ENCODE assay signal across 35 cellular contexts in genomic region chr3:17562845-17563244, GRCh38.
"Had no signal": no experiment of that assay in that cellular context is flagged by ENCODE, and none has a peak within 500 bp of the region (broad histone marks: within the 10 kb centered on the region; RNA-seq: fewer than 3 reads in every experiment).

No MANE protein-coding gene starts in this region.

- DNase-seq: Karpas-422, Kasumi-1, MG63, MM.1S, MV-4-11, NCI-H1048, NCI-H1092, NCI-H1092 treated with DMSO at 0.1 percent for 48 hours, NCI-H1105, NCI-H1105 treated with DMSO at 0.1 percent for 48 hours, NCI-H1417, NCI-H1417 treated with DMSO at 0.1 percent for 48 hours, NCI-H1436, NCI-H1436 treated with DMSO at 0.1 percent for 48 hours, NCI-H146, NCI-H1694, NCI-H1694 treated with DMSO at 0.1 percent for 48 hours, NCI-H187, NCI-H187 treated with DMSO at 0.1 percent for 48 hours, NCI-H1930, NCI-H2029, NCI-H2029 treated with DMSO at 0.1 percent for 48 hours, NCI-H2081, NCI-H2081 treated with DMSO at 0.1 percent for 48 hours, NCI-H2107, NCI-H2171, NCI-H2171 treated with DMSO at 0.1 percent for 48 hours, NCI-H2227 treated with DMSO at 0.1 percent for 48 hours, NCI-H226, NCI-H345, NCI-H446, NCI-H446 treated with DMSO at 0.1 percent for 48 hours, NCI-H510A, NCI-H510A treated with DMSO at 0.1 percent for 48 hours, NCI-H524 had no signal

- H3K36me3 ChIP-seq: MG63 had no signal

- H3K4me3 ChIP-seq: MG63 had no signal

- H3K27me3 ChIP-seq: MG63 had no signal
